1 cellular context compared by ENCODE assay signal in genomic region chr16:2006317-2006716, GRCh38.
TF ChIP-seq lines count a peak whose summit lies in the region.

No MANE protein-coding gene starts in this region.

TF ChIP-seq in H1, 55 proteins besides CTCF, POLR2A, EP300 and RAD21:
- no peak for TF ChIP-seq EZH2 (IDR thresholded peaks at IDR 0.05; ENCODE audit: low read depth, low read length, severe bottlenecking)
- TF ChIP-seq CBX5 (IDR thresholded peaks at IDR 0.05; ENCODE audit: low read depth, low read length) = no peak
- TF ChIP-seq TEAD4 (IDR thresholded peaks at IDR 0.05; ENCODE audit: low read depth, low read length) = no peak
- no peak for TF ChIP-seq SIX5 (IDR thresholded peaks at IDR 0.05; ENCODE audit: low read depth, low read length)
- no peak for TF ChIP-seq HDAC2 (IDR thresholded peaks at IDR 0.05; ENCODE audit: borderline replicate concordance in 1 of 2, low read depth in 2 of 2, low read length in 2 of 2)
- no peak for TF ChIP-seq RBBP5 (IDR thresholded peaks at IDR 0.05; ENCODE audit: borderline replicate concordance, low read depth, low read length)
- no peak for TF ChIP-seq SP4 (IDR thresholded peaks at IDR 0.05; ENCODE audit: low read length)
- no peak for TF ChIP-seq NANOG (IDR thresholded peaks at IDR 0.05; ENCODE audit: insufficient read depth, low read depth, low read length, poor library complexity, severe bottlenecking)
- TF ChIP-seq YY1 (IDR thresholded peaks at IDR 0.05; ENCODE audit: low read depth, low read length) = no peak
- TF ChIP-seq SAP30 (IDR thresholded peaks at IDR 0.05; ENCODE audit: insufficient read depth, insufficient replicate concordance, low read length) = no peak
- TF ChIP-seq, protein P1, sequence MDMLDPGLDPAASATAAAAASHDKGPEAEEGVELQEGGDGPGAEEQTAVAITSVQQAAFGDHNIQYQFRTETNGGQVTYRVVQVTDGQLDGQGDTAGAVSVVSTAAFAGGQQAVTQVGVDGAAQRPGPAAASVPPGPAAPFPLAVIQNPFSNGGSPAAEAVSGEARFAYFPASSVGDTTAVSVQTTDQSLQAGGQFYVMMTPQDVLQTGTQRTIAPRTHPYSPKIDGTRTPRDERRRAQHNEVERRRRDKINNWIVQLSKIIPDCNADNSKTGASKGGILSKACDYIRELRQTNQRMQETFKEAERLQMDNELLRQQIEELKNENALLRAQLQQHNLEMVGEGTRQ (IDR thresholded peaks at IDR 0.05; ENCODE audit: low read length) = no peak
- TF ChIP-seq RXRA (IDR thresholded peaks at IDR 0.05; ENCODE audit: insufficient read depth, low read depth, low read length) = no peak
- TF ChIP-seq, protein P2, sequence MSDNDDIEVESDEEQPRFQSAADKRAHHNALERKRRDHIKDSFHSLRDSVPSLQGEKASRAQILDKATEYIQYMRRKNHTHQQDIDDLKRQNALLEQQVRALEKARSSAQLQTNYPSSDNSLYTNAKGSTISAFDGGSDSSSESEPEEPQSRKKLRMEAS (IDR thresholded peaks at IDR 0.05) = no peak
- no peak for TF ChIP-seq HDAC6 (IDR thresholded peaks at IDR 0.05; ENCODE audit: low read depth, low read length)
- no peak for TF ChIP-seq CHD7 (IDR thresholded peaks at IDR 0.05; ENCODE audit: insufficient replicate concordance, low read length)
- TF ChIP-seq SP2 (IDR thresholded peaks at IDR 0.05; ENCODE audit: low read length) = no peak
- no peak for TF ChIP-seq KDM1A (IDR thresholded peaks at IDR 0.05; ENCODE audit: borderline replicate concordance, low read length)
- TF ChIP-seq, protein P3, sequence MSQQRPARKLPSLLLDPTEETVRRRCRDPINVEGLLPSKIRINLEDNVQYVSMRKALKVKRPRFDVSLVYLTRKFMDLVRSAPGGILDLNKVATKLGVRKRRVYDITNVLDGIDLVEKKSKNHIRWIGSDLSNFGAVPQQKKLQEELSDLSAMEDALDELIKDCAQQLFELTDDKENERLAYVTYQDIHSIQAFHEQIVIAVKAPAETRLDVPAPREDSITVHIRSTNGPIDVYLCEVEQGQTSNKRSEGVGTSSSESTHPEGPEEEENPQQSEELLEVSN (IDR thresholded peaks at IDR 0.05) = no peak
